ENCODE assay signal across 6 cellular contexts in genomic region chr3:51993657-51994056, GRCh38. TPM values are rescaled to one million over a fixed set of nuclear protein-coding genes. Genes with fewer than 3 reads are reported as not detected.
DNase-seq lines count a peak whose midpoint lies in the region; ATAC-seq and TF ChIP-seq lines count a peak whose summit lies in the region.
"Not testable (repeated sequence)": the region's sequence is repeated elsewhere in the genome, so short reads cannot be mapped to it uniquely, and the experiment has no call there.

No MANE protein-coding gene starts in this region.

- not testable (repeated sequence) for TF ChIP-seq CTCF in DOHH2 (IDR thresholded peaks at IDR 0.05; ENCODE audit: low read depth, low read length, poor library complexity, severe bottlenecking); PC-9 (conservative IDR thresholded peaks at IDR 0.05); activated CD8-positive, alpha-beta T cell treated with anti-CD3 and anti-CD28 coated beads for 36 hours (IDR thresholded peaks at IDR 0.05); mesothelial cell of epicardium (IDR thresholded peaks at IDR 0.05; ENCODE audit: unreplicated experiment)

- POLR2A ChIA-PET in PC-9 (lab: Charles Lee; ENCODE audit: unreplicated experiment) = not testable (repeated sequence)
- POLR2A ChIA-PET in activated CD8-positive, alpha-beta T cell treated with anti-CD3 and anti-CD28 coated beads for 36 hours (lab: Charles Lee) = interaction anchor here (1.2 to 7.1 kb wide), 8 partner anchors 13 to 290 kb away, joined by 4 to 267 read pairs (median 5); partner anchors contain the start of genes ABHD14A, ABHD14B, ACY1 and DUSP7

- not testable (repeated sequence) for H3K27ac ChIP-seq in DOHH2 (ENCODE audit: low read depth, low read length); PC-9

- H3K79me2 ChIP-seq in DOHH2 (ENCODE audit: control insufficient read depth, low read length) = peaks cover 24% of the 10 kb centered on the region
- peaks cover 35% of the 10 kb centered on the region for H3K79me2 ChIP-seq in PC-9 (ENCODE audit: low read depth)

- not testable (repeated sequence) for H3K27me3 Mint-ChIP-seq in activated CD8-positive, alpha-beta T cell treated with anti-CD3 and anti-CD28 coated beads for 36 hours; mesothelial cell of epicardium (ENCODE audit: low read depth); stimulated activated naive CD8-positive, alpha-beta T cell treated with anti-CD3 and anti-CD28 coated beads, Interleukin-15, amount 100 ng/mL, for 72 hours

- peak overlapping the region; percentile 99 for H3K4me3 ChIP-seq in DOHH2 (ENCODE audit: low read length)
- H3K4me3 ChIP-seq in PC-9; adipocyte (ENCODE audit: low read length): not testable (repeated sequence)

- H3K9me3 Mint-ChIP-seq in activated CD8-positive, alpha-beta T cell treated with anti-CD3 and anti-CD28 coated beads for 36 hours; mesothelial cell of epicardium; stimulated activated naive CD8-positive, alpha-beta T cell treated with anti-CD3 and anti-CD28 coated beads, Interleukin-15, amount 100 ng/mL, for 72 hours: not testable (repeated sequence)

- CTCF ChIA-PET in PC-9 (lab: Charles Lee) = not testable (repeated sequence)
- CTCF ChIA-PET in activated CD8-positive, alpha-beta T cell treated with anti-CD3 and anti-CD28 coated beads for 36 hours (lab: Charles Lee) = interaction anchor here (1.9 to 2.7 kb wide), 2 partner anchors 11 to 130 kb away, joined by 5 to 23 read pairs; partner anchors contain the start of gene ACY1

- not testable (repeated sequence) for BruUV-seq in PC-9 (replicated peaks; lab: Mats Ljungman, UMichigan)

- H3K9me2 ChIP-seq in DOHH2 (replicated peaks; ENCODE audit: control insufficient read depth, low read length); PC-9 (ENCODE audit: insufficient read depth): not testable (repeated sequence)

- not testable (repeated sequence) for H4K20me1 ChIP-seq in DOHH2 (ENCODE audit: control insufficient read depth, insufficient read depth, low read depth, low read length); PC-9 (ENCODE audit: insufficient read depth)

- peaks cover 33% of the 10 kb centered on the region for H3K4me1 Mint-ChIP-seq in activated CD8-positive, alpha-beta T cell treated with anti-CD3 and anti-CD28 coated beads for 36 hours (ENCODE audit: low read depth)
- H3K4me1 Mint-ChIP-seq in mesothelial cell of epicardium = peaks cover 25% of the 10 kb centered on the region
- peaks cover 58% of the 10 kb centered on the region for H3K4me1 Mint-ChIP-seq in stimulated activated naive CD8-positive, alpha-beta T cell treated with anti-CD3 and anti-CD28 coated beads, Interleukin-15, amount 100 ng/mL, for 72 hours

- peaks cover 44% of the 10 kb centered on the region for H3K36me3 ChIP-seq in DOHH2 (ENCODE audit: control insufficient read depth, low read length)
- peaks cover 24% of the 10 kb centered on the region for H3K36me3 ChIP-seq in PC-9 (ENCODE audit: low read depth)
- peaks cover 32% of the 10 kb centered on the region for H3K36me3 ChIP-seq in adipocyte (ENCODE audit: control insufficient read depth, insufficient read depth, low read length, severe bottlenecking)

- H3K9me3 ChIP-seq in DOHH2 (ENCODE audit: control insufficient read depth, insufficient read depth, low read length); PC-9 (ENCODE audit: insufficient read depth, low read depth); adipocyte (ENCODE audit: control insufficient read depth, low read length): not testable (repeated sequence)

- H3K27ac Mint-ChIP-seq in activated CD8-positive, alpha-beta T cell treated with anti-CD3 and anti-CD28 coated beads for 36 hours = peak overlapping the region; percentile 100
- peak overlapping the region; percentile 47 for H3K27ac Mint-ChIP-seq in mesothelial cell of epicardium
- H3K27ac Mint-ChIP-seq in stimulated activated naive CD8-positive, alpha-beta T cell treated with anti-CD3 and anti-CD28 coated beads, Interleukin-15, amount 100 ng/mL, for 72 hours = peak overlapping the region in 1 of 2 donors; percentile 100

- H3K27me3 ChIP-seq in DOHH2 (ENCODE audit: control insufficient read depth, low read length); PC-9 (ENCODE audit: insufficient read depth, low read depth); adipocyte (replicated peaks; ENCODE audit: control insufficient read depth, insufficient read depth, low read length): not testable (repeated sequence)

- peak overlapping the region; percentile 58 for H3K9ac ChIP-seq in adipocyte (ENCODE audit: low read length)

- H3K4me2 ChIP-seq in DOHH2 (ENCODE audit: low read length) (peak overlapping the region; percentile 93), PC-9 (peak overlapping the region; percentile 100; the same call in 1 of the 2 replicates)

- H3F3A ChIP-seq in DOHH2 (ENCODE audit: control insufficient read depth, insufficient read depth) = peaks cover 52% of the 10 kb centered on the region
- peaks cover 67% of the 10 kb centered on the region for H3F3A ChIP-seq in PC-9 (ENCODE audit: insufficient read depth, low read depth)

- peaks cover 45% of the 10 kb centered on the region for H3K36me3 Mint-ChIP-seq in activated CD8-positive, alpha-beta T cell treated with anti-CD3 and anti-CD28 coated beads for 36 hours (ENCODE audit: low read depth)
- H3K36me3 Mint-ChIP-seq in mesothelial cell of epicardium = peaks cover 18% of the 10 kb centered on the region

- peaks cover 38% of the 10 kb centered on the region for H3K4me1 ChIP-seq in DOHH2 (ENCODE audit: control insufficient read depth, low read length)
- peaks cover 19% of the 10 kb centered on the region for H3K4me1 ChIP-seq in PC-9 (replicated peaks; ENCODE audit: insufficient read depth)
- peaks cover 40% of the 10 kb centered on the region for H3K4me1 ChIP-seq in adipocyte (ENCODE audit: control insufficient read depth, insufficient read depth, low read length)

- peak overlapping the region; percentile 99 for H3K4me3 Mint-ChIP-seq in activated CD8-positive, alpha-beta T cell treated with anti-CD3 and anti-CD28 coated beads for 36 hours
- H3K4me3 Mint-ChIP-seq in mesothelial cell of epicardium = peak overlapping the region; percentile 99
- peak overlapping the region; percentile 92 to 95 for H3K4me3 Mint-ChIP-seq in stimulated activated naive CD8-positive, alpha-beta T cell treated with anti-CD3 and anti-CD28 coated beads, Interleukin-15, amount 100 ng/mL, for 72 hours

- intact Hi-C loops in PC-9 (cut with micrococcal nuclease; ENCODE audit: unreplicated experiment); activated CD8-positive, alpha-beta T cell treated with anti-CD3 and anti-CD28 coated beads for 36 hours (cut with micrococcal nuclease): not testable (repeated sequence)

- H2AFZ ChIP-seq in PC-9 = not testable (repeated sequence)

- DNase-seq in PC-9; activated CD8-positive, alpha-beta T cell treated with anti-CD3 and anti-CD28 coated beads for 36 hours; adipocyte (ENCODE audit: low read depth); mesothelial cell of epicardium (ENCODE audit: low spot score in 2 of 2, unreplicated experiment in 2 of 2); stimulated activated naive CD8-positive, alpha-beta T cell treated with anti-CD3 and anti-CD28 coated beads, Interleukin-15, amount 100 ng/mL, for 72 hours: not testable (repeated sequence)

- ATAC-seq in activated CD8-positive, alpha-beta T cell treated with anti-CD3 and anti-CD28 coated beads for 36 hours; stimulated activated naive CD8-positive, alpha-beta T cell treated with anti-CD3 and anti-CD28 coated beads, Interleukin-15, amount 100 ng/mL, for 72 hours: not testable (repeated sequence)

RNA-seq across cellular contexts. Expression of gene RPL29, which starts 2.0 kb away (rescaled TPM):
- total RNA-seq in PC-9 (2021) (942 and 1,278 TPM in 2 replicates), mesothelial cell of epicardium (1,237 to 1,322 TPM (median 1,301 TPM) in 3 replicates)
- 1,000 to 10,000 TPM; 2,039 to 2,045 TPM for total RNA-seq in activated CD8-positive, alpha-beta T cell treated with anti-CD3 and anti-CD28 coated beads for 36 hours

RNA-seq across cellular contexts. Expression of gene ACY1, which starts 10.3 kb away (rescaled TPM):
- total RNA-seq in PC-9 (2021) (52.2 and 63.3 TPM in 2 replicates), mesothelial cell of epicardium (47.8 to 59.0 TPM (median 58.7 TPM) in 3 replicates)
- total RNA-seq in activated CD8-positive, alpha-beta T cell treated with anti-CD3 and anti-CD28 coated beads for 36 hours = 10 to 100 TPM; 61.8 to 64.5 TPM

RNA-seq across cellular contexts. Expression of gene ABHD14A, which starts 18.8 kb away (rescaled TPM):
- total RNA-seq in PC-9 (2021) = 7.1 and 9.9 TPM in 2 replicates
- total RNA-seq in activated CD8-positive, alpha-beta T cell treated with anti-CD3 and anti-CD28 coated beads for 36 hours = 1 to 10 TPM; 8.9 to 9.5 TPM
- total RNA-seq in mesothelial cell of epicardium = 13.7 to 15.5 TPM (median 14.8 TPM) in 3 replicates

RNA-seq across cellular contexts. Expression of gene ABHD14B, which starts 19.8 kb away (rescaled TPM):
- total RNA-seq in PC-9 (2021) (63.2 and 64.4 TPM in 2 replicates), mesothelial cell of epicardium (25.9 to 27.2 TPM (median 26.0 TPM) in 3 replicates)
- total RNA-seq in activated CD8-positive, alpha-beta T cell treated with anti-CD3 and anti-CD28 coated beads for 36 hours = 10 to 100 TPM; 70.7 to 73.6 TPM

RNA-seq across cellular contexts. Expression of gene PCBP4, which starts 26.4 kb away (rescaled TPM):
- total RNA-seq in PC-9 (2021) (14.7 and 17.9 TPM in 2 replicates), mesothelial cell of epicardium (58.3 to 62.0 TPM (median 59.8 TPM) in 3 replicates)
- 1 to 10 TPM; 8.4 to 9.6 TPM for total RNA-seq in activated CD8-positive, alpha-beta T cell treated with anti-CD3 and anti-CD28 coated beads for 36 hours
